Comparison of ENCODE assay signal across 21 cellular contexts in genomic region chr11:100353083-100353482, GRCh38.
A peak's percentile ranks its signal among the peaks of the same experiment; 100 is the strongest.
DNase-seq lines count a peak whose midpoint lies in the region; ATAC-seq and TF ChIP-seq lines count a peak whose summit lies in the region.
"Had no signal": no experiment of that assay in that cellular context is flagged by ENCODE, and none has a peak within 500 bp of the region (broad histone marks: within the 10 kb centered on the region; RNA-seq: fewer than 3 reads in every experiment).

No MANE protein-coding gene starts in this region.

- TF ChIP-seq CTCF in PC-3 (conservative IDR thresholded peaks at IDR 0.05; ENCODE audit: low read depth, low read length): no peak

- TF ChIP-seq POLR2A in erythroblast (IDR thresholded peaks at IDR 0.05; ENCODE audit: low read length): no peak

- no peaks in the 10 kb centered on the region for H3K4me1 ChIP-seq in PC-3 (ENCODE audit: insufficient read depth, low read length)
- H3K4me1 ChIP-seq: BE2C had no signal

- H3F3A ChIP-seq in PC-3 (ENCODE audit: low read length, unreplicated experiment): no peaks in the 10 kb centered on the region

- no TSS peak for BruUV-seq in PC-3 (replicated peaks; lab: Mats Ljungman, UMichigan)

- intact Hi-C loops in PC-3 (cut with micrococcal nuclease): no loop called here

- H2AFZ ChIP-seq in PC-3 (ENCODE audit: low read length): no peak overlapping the region
- H2AFZ ChIP-seq: GM23338 had no signal

- H3K9ac ChIP-seq in PC-3 (ENCODE audit: low read length): no peak overlapping the region

- ATAC-seq in PC-3: no peak
- ATAC-seq: GM23338, HepG2 had no signal

- no peaks in the 10 kb centered on the region for H3K9me2 ChIP-seq in PC-3 (replicated peaks; ENCODE audit: low read length)

- no peaks in the 10 kb centered on the region for H3K36me3 ChIP-seq in PC-3 (ENCODE audit: low read depth, low read length)
- H3K36me3 ChIP-seq: BE2C had no signal

- CTCF ChIA-PET in PC-3 (lab: Charles Lee): no interaction called here

- no peak overlapping the region for H3K4me2 ChIP-seq in PC-3 (ENCODE audit: low read length)
- H3K4me2 ChIP-seq: GM23338 had no signal

- no peaks in the 10 kb centered on the region for H3K9me3 ChIP-seq in PC-3 (ENCODE audit: low read length)
- H3K9me3 ChIP-seq: BE2C had no signal

- H3K79me2 ChIP-seq in PC-3 (ENCODE audit: low read length): no peaks in the 10 kb centered on the region

- no peaks in the 10 kb centered on the region for H4K20me1 ChIP-seq in PC-3 (ENCODE audit: low read length)

- POLR2A ChIA-PET in PC-3 (lab: Charles Lee; ENCODE audit: unreplicated experiment): no interaction called here

- no peak overlapping the region for H3K4me3 ChIP-seq in PC-3 (ENCODE audit: low read length)
- H3K4me3 ChIP-seq: GM23338 had no signal

- H3K27ac ChIP-seq in PC-3 (ENCODE audit: low read length) (no peak overlapping the region), epithelial cell of prostate (peak overlapping the region; percentile 30)
- H3K27ac ChIP-seq: HL-60 had no signal

- H3K27me3 ChIP-seq in PC-3 (ENCODE audit: low read length): peaks cover 22% of the 10 kb centered on the region
- H3K27me3 ChIP-seq: BE2C had no signal

- DNase-seq in HT1080 (ENCODE audit: low read depth): peak; percentile 5
- peak; percentile 22 for DNase-seq in PC-3
- DNase-seq in epithelial cell of prostate (ENCODE audit: low read depth, low spot score): no peak
- no peak for DNase-seq in NCI-H2196 treated with DMSO at 0.1 percent for 48 hours (lab: John Stamatoyannopoulos, UW; ENCODE audit: unreplicated experiment)
- no peak for DNase-seq in epidermal melanocyte (ENCODE audit: insufficient read length, low spot score)
- no peak for DNase-seq in erythroblast (lab: John Stamatoyannopoulos, UW)
- DNase-seq in NCI-H524 treated with DMSO at 0.1 percent for 48 hours (lab: John Stamatoyannopoulos, UW): no peak
- DNase-seq: ACHN; BE2C; C1 segment of cervical spinal cord; CD4-positive, CD25-positive, alpha-beta regulatory T cell; CD8-positive, alpha-beta memory T cell; COR-L47; DMS 273 treated with DMSO at 0.1 percent for 48 hours; DMS53; DND-41; EL; HCEC 1CT had no signal

Comparison
In these comparisons a context has a peak if more than half of its experiments do, and no peak if none do; other contexts are left out.
1. DNase-seq: peak in HT1080 (single experiment) and PC-3 (single experiment); none in epithelial cell of prostate (single experiment), NCI-H2196 treated with DMSO at 0.1 percent for 48 hours (single experiment), epidermal melanocyte (single experiment), erythroblast (0 of 2) and NCI-H524 treated with DMSO at 0.1 percent for 48 hours (single experiment).